9 cellular contexts compared by ENCODE assay signal in the genomic region with DNA sequence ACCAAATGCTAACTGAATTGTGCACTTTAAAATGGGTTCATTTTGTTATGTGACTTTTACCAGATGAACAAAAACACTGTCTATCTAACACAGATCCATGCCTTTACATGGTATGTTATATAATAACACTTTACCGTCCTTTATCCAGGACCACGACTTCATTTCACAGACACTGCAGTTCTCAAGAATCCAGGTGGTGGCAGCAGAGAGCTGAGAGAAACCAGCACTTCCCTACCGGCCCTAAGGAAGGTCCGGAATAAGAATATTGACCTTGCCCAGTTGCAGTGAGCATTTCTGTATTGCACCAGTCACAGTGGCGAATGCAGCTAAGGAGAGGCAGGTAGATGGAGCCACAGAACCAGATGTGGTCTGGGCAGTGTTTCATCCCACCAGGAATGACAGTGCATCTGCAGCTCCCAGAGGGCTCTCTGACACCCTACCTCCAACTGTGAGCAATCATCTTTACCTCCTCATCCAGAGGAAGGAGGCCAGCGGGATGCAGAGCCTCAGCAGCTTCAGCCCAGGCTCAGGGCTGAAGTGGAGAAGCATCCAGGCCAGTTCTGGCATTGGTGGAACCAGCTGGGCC. TPM values are rescaled to one million over a fixed set of nuclear protein-coding genes. Genes with fewer than 3 reads are reported as not detected.
A peak's percentile ranks its signal among the peaks of the same experiment; 100 is the strongest.
DNase-seq lines count a peak whose midpoint lies in the region; ATAC-seq, FAIRE-seq and TF ChIP-seq lines count a peak whose summit lies in the region.
"Had no signal": no experiment of that assay in that cellular context is flagged by ENCODE, and none has a peak within 500 bp of the region (broad histone marks: within the 10 kb centered on the region; RNA-seq: fewer than 3 reads in every experiment).

No MANE protein-coding gene starts in this region.

- CTCF ChIA-PET in H1 (lab: Charles Lee; ENCODE audit: partially characterized antibody) = interaction anchor here (0.5 to 10.4 kb wide), 40 partner anchors 8 to 437 kb away, joined by 3 to 92 read pairs (median 4); a partner anchor contains a TSS

- H3K27ac ChIP-seq in H1 (ENCODE audit: low read depth, low read length) = no peak overlapping the region

- H3K23ac ChIP-seq in H1 (ENCODE audit: insufficient read length) = no peak overlapping the region

- no peak overlapping the region for H2BK20ac ChIP-seq in H1 (ENCODE audit: low read length)

- TF ChIP-seq CTCF in H1 (IDR thresholded peaks at IDR 0.05; ENCODE audit: control extremely low read depth in 1 of 3, insufficient read depth in 1 of 3, low read depth in 1 of 3, low read length in 3 of 3) = peak; percentile 54 to 84 (median 73)

- DNase-seq in Right ventricle myocardium superior (no peak), cardiac septum (ENCODE audit: low spot score) (no peak), NCI-H1048 (lab: John Stamatoyannopoulos, UW) (peak; percentile 16), UCSD-AML1 (lab: John Stamatoyannopoulos, UW; ENCODE audit: unreplicated experiment) (peak; percentile 28), H1 (ENCODE audit: low read depth in 1 of 2, low spot score in 2 of 2) (peak in 1 of 2 experiments; percentile 78), myocyte (ENCODE audit: low read depth) (peak; percentile 68)

- no peak overlapping the region for H2BK5ac ChIP-seq in H1 (ENCODE audit: low read depth, low read length)

- no peak overlapping the region for H3K9ac ChIP-seq in H1 (replicated peaks in 1 of 4; ENCODE audit: extremely low read depth in 1 of 4, low read depth in 3 of 4, low read length in 3 of 4)

- no peak overlapping the region for H3K4me2 ChIP-seq in H1 (ENCODE audit: insufficient read depth in 1 of 2, low read depth in 2 of 2, low read length in 2 of 2)

- no peaks in the 10 kb centered on the region for H4K20me1 ChIP-seq in H1 (replicated peaks in 1 of 2; ENCODE audit: control insufficient read depth in 1 of 2, insufficient read depth in 2 of 2, low read length in 2 of 2)

- no peak overlapping the region for H3K14ac ChIP-seq in H1 (ENCODE audit: insufficient read length)

- H3K27me3 ChIP-seq in H1 (replicated peaks in 1 of 4; ENCODE audit: control insufficient read depth in 3 of 4, extremely low read depth in 1 of 4, insufficient read depth in 3 of 4, low read length in 3 of 4) = no peaks in the 10 kb centered on the region

- intact Hi-C loops in Right ventricle myocardium superior (cut with DNase I) (loop anchor here (5.0 kb wide), 3 partner anchors 96 to 276 kb away; no protein-coding TSS in a partner anchor), cardiac septum (cut with DNase I) (loop anchor here (1.0 to 5.0 kb wide), 2 partner anchors 96 to 256 kb away; no protein-coding TSS in a partner anchor)

- no peak for TF ChIP-seq POLR2A in H1 (IDR thresholded peaks at IDR 0.05; ENCODE audit: control extremely low read depth in 1 of 2, low read depth in 2 of 2, low read length in 2 of 2)

- no peaks in the 10 kb centered on the region for H3K79me2 ChIP-seq in H1 (ENCODE audit: control insufficient read depth in 1 of 2, insufficient read depth in 2 of 2, low read length in 2 of 2)

- peaks cover 0 to 3% of the 10 kb centered on the region in 2 experiments; a peak in 1 of 4 replicates for H3K9me3 ChIP-seq in H1 (ENCODE audit: insufficient read depth in 2 of 2, low read depth in 1 of 2, low read length in 1 of 2)

- no peak overlapping the region for H3K18ac ChIP-seq in H1 (ENCODE audit: extremely low read depth, low read length)

- H2AK5ac ChIP-seq in H1 (ENCODE audit: low read depth, low read length) = no peak overlapping the region

- H2BK15ac ChIP-seq in H1 (ENCODE audit: low read length) = no peak overlapping the region

- H2BK120ac ChIP-seq in H1 (replicated peaks; ENCODE audit: low read depth, low read length) = no peak overlapping the region

- H3K4ac ChIP-seq in H1 (replicated peaks; ENCODE audit: insufficient read length, low read depth, low read length) = no peak overlapping the region

- no peak for TF ChIP-seq EP300 in H1 (IDR thresholded peaks at IDR 0.05; ENCODE audit: borderline replicate concordance in 1 of 2, low read depth in 2 of 2, low read length in 2 of 2)

- peaks cover 7% of the 10 kb centered on the region for H3K23me2 ChIP-seq in H1 (ENCODE audit: low read depth, low read length)

- H3K56ac ChIP-seq in H1 (replicated peaks; ENCODE audit: insufficient read length, low read depth, low read length) = no peak overlapping the region

- ATAC-seq in Right ventricle myocardium superior (ENCODE audit: poor library complexity) = peak; percentile 78
- no peak for ATAC-seq in HG03097 (IDR thresholded peaks at IDR 0.05; ENCODE audit: low FRiP score, unreplicated experiment)
- no peak for ATAC-seq in GM19463 (IDR thresholded peaks at IDR 0.05; ENCODE audit: unreplicated experiment)

- no peak overlapping the region for H2BK12ac ChIP-seq in H1 (ENCODE audit: low read depth, low read length)

- H3K36me3 ChIP-seq in H1 (ENCODE audit: control insufficient read depth in 2 of 4, insufficient read depth in 4 of 4, low read length in 3 of 4) = no peaks in the 10 kb centered on the region

- POLR2A ChIA-PET in H1 (lab: Charles Lee; ENCODE audit: partially characterized antibody) = interaction anchor here (0.6 to 1.6 kb wide), 3 partner anchors 10 to 247 kb away, joined by 3 to 5 read pairs (median 3); no protein-coding TSS in a partner anchor

- H4K91ac ChIP-seq in H1 (replicated peaks; ENCODE audit: insufficient read length, low read length) = no peak overlapping the region

- peaks cover 0 to 6% (median 0%) of the 10 kb centered on the region in 4 experiments; a peak in 2 of 7 replicates for H3K4me1 ChIP-seq in H1 (replicated peaks in 1 of 4; ENCODE audit: control insufficient read depth in 3 of 4, insufficient read depth in 4 of 4, low read length in 3 of 4)

- no peak overlapping the region for H4K5ac ChIP-seq in H1 (ENCODE audit: insufficient read length, low read depth, low read length)

- FAIRE-seq in H1 (lab: Jason Lieb, UNC) = no peak
- FAIRE-seq: colon had no signal

- H4K8ac ChIP-seq in H1 (ENCODE audit: extremely low read depth, insufficient read depth, low read length) = no peak overlapping the region

- no peaks in the 10 kb centered on the region; the same call in 1 of the 2 replicates for H3K79me1 ChIP-seq in H1 (ENCODE audit: low read depth, low read length)

- TF ChIP-seq RAD21 in H1 (IDR thresholded peaks at IDR 0.05 in 1 of 2, conservative IDR thresholded peaks at IDR 0.05 in 1 of 2; ENCODE audit: low read depth in 2 of 2, low read length in 2 of 2) = peak; percentile 72 to 81

- H3K4me3 ChIP-seq in H1 (ENCODE audit: extremely low read depth in 1 of 4, insufficient read depth in 2 of 4, low read depth in 3 of 4, low read length in 4 of 4) = no peak overlapping the region

- no peak overlapping the region for H2AFZ ChIP-seq in H1 (ENCODE audit: low read length)

- 34% methylated on average over 6 of the region's 6 CpGs; no CpG with 5 or more reads in 1 of the 2 experiments for WGBS in H1 (ENCODE audit: extremely low coverage in 1 of 2, insufficient coverage in 1 of 2, insufficient read length in 1 of 2, insufficient replicate concordance in 2 of 2, low coverage in 1 of 2, low lambda C conversion rate in 2 of 2, missing lambda C conversion rate in 1 of 2), 2 experiments

TF ChIP-seq in H1, 55 proteins besides CTCF, POLR2A, EP300 and RAD21 (continues in another document):
- TF ChIP-seq GTF2F1 (IDR thresholded peaks at IDR 0.05; ENCODE audit: borderline replicate concordance, low read depth, low read length) (no peak), RXRA (IDR thresholded peaks at IDR 0.05; ENCODE audit: insufficient read depth, low read depth, low read length) (no peak), TCF12 (IDR thresholded peaks at IDR 0.05; ENCODE audit: low read depth, low read length) (no peak), CHD2 (IDR thresholded peaks at IDR 0.05; ENCODE audit: low read length) (no peak), SIX5 (IDR thresholded peaks at IDR 0.05; ENCODE audit: low read depth, low read length) (no peak), BCL11A (IDR thresholded peaks at IDR 0.05; ENCODE audit: low read depth in 2 of 2, low read length in 2 of 2) (no peak), SP1 (IDR thresholded peaks at IDR 0.05; ENCODE audit: low read depth, low read length) (no peak), SUZ12 (IDR thresholded peaks at IDR 0.05; ENCODE audit: low read length) (no peak), CTBP2 (IDR thresholded peaks at IDR 0.05; ENCODE audit: borderline replicate concordance, insufficient read depth, insufficient read length, low read length) (no peak), ZNF274 (IDR thresholded peaks at IDR 0.05; ENCODE audit: borderline replicate concordance, extremely low read depth, low read length) (no peak), TAF7 (optimal IDR thresholded peaks at IDR 0.05; ENCODE audit: borderline replicate concordance, low read depth, low read length) (no peak), GABPA (IDR thresholded peaks at IDR 0.05; ENCODE audit: borderline replicate concordance, insufficient read depth, low read length) (no peak), PHF8 (conservative IDR thresholded peaks at IDR 0.05; ENCODE audit: low read depth, low read length) (no peak), EGR1 (IDR thresholded peaks at IDR 0.05; ENCODE audit: borderline replicate concordance, low read depth, low read length) (no peak)

RNA-seq across cellular contexts. Expression of a gene that starts 44.6 kb away (rescaled TPM):
- total RNA-seq in Right ventricle myocardium superior (33.9 TPM), cardiac septum (29.5 TPM), myocyte (22.5 and 23.3 TPM in 2 replicates)
- 56.0 and 57.3 TPM in 2 replicates for total RNA-seq in H1 (2021; fragmentation: NEBNext Ultra II Directional; extraction: Animal tissue kit (Norgen Biotek cat#: 25700))
- polyA plus RNA-seq in H1 (2011; rRNA removed) = 19.7 and 37.8 TPM in 2 replicates
- polyA plus RNA-seq in H1 (2011; cell fraction: cytosol; rRNA removed) = 31.1 TPM
- polyA plus RNA-seq in H1 (2011; cell fraction: nucleus; rRNA removed) = 44.7 TPM
- polyA plus RNA-seq in H1 (2012, experiment 1 of 2) = 24.6 to 37.3 TPM (median 32.1 TPM) in 4 replicates
- 26.0 TPM for polyA plus RNA-seq in H1 (2012, experiment 2 of 2)
- polyA plus RNA-seq in H1 (2013, experiment 1 of 2) = 35.4 TPM
- 34.1 TPM for polyA plus RNA-seq in H1 (2013, experiment 2 of 2)
- polyA minus RNA-seq in H1 (2011; rRNA and poly(A)+ RNA removed) = 7.3 and 7.9 TPM in 2 replicates
- 37.4 TPM for polyA minus RNA-seq in H1 (2011; cell fraction: cytosol; rRNA and poly(A)+ RNA removed)
- polyA minus RNA-seq in H1 (2011; cell fraction: nucleus; rRNA and poly(A)+ RNA removed) = 25.1 TPM
- 25.3 TPM for polyA plus RNA-seq in myocyte (2012)

Comparison
In these comparisons a context has a peak if more than half of its experiments do, and no peak if none do; other contexts are left out.
1. DNase-seq: peak in NCI-H1048 (single experiment), UCSD-AML1 (single experiment) and myocyte (single experiment); none in Right ventricle myocardium superior (single experiment) and cardiac septum (single experiment).